In the genomic region with DNA sequence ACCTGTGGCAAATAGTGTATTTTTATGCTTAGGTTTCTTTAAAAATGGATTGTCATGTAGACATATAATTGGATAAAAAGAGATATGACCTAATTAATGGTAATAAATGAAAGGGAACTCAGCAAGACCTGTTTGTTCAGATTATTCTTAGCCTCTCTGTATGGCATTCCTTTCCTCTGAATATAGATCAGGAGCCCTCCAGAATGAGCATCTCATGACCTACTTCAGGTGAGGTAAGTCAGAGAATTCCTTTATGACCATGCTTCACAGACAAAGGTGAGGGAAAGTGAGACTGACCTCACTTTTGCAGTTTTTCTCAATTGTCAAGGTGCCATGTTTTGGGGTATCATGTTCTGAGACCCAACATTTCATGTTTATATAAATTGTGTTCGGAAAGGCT, we compare ENCODE assay signal across 20 cellular contexts.
DNase-seq lines count a peak whose midpoint lies in the region; ATAC-seq, FAIRE-seq and TF ChIP-seq lines count a peak whose summit lies in the region.
"Had no signal": no experiment of that assay in that cellular context is flagged by ENCODE, and none has a peak within 500 bp of the region (broad histone marks: within the 10 kb centered on the region; RNA-seq: fewer than 3 reads in every experiment).

No MANE protein-coding gene starts in this region.

- H2BK5ac ChIP-seq in trophoblast cell (ENCODE audit: low read depth, low read length, poor library complexity) = no peak overlapping the region

- H3K9me3 ChIP-seq in trophoblast cell (ENCODE audit: insufficient read depth, low read depth, low read length) (no peaks in the 10 kb centered on the region), tibial artery (no peaks in the 10 kb centered on the region), right atrium auricular region (no peaks in the 10 kb centered on the region)
- H3K9me3 ChIP-seq: A549, Caco-2, HAP-1 had no signal

- H4K8ac ChIP-seq in trophoblast cell (ENCODE audit: low read depth, low read length) = no peak overlapping the region

- H3K79me2 ChIP-seq in trophoblast cell (ENCODE audit: control insufficient read depth, insufficient read depth, low read length, poor library complexity) = no peaks in the 10 kb centered on the region

- H4K91ac ChIP-seq in trophoblast cell (ENCODE audit: low read depth, low read length) = no peak overlapping the region

- peaks cover 3% of the 10 kb centered on the region for H3K4me1 ChIP-seq in foreskin keratinocyte
- no peaks in the 10 kb centered on the region for H3K4me1 ChIP-seq in trophoblast cell (ENCODE audit: control insufficient read depth in 1 of 2, insufficient read depth in 2 of 2, low read length in 2 of 2)
- no peaks in the 10 kb centered on the region for H3K4me1 ChIP-seq in tibial artery
- H3K4me1 ChIP-seq in right atrium auricular region = no peaks in the 10 kb centered on the region
- H3K4me1 ChIP-seq: A549, Caco-2 had no signal

- intact Hi-C loops in tibial artery (cut with DNase I; ENCODE audit: low total_unique reads) = loop anchor here (5.0 kb wide), 1 partner anchor 1078 kb away; no protein-coding TSS in a partner anchor

- ATAC-seq in foreskin keratinocyte = peak; percentile 93
- ATAC-seq: A549, GM12878, HepG2 had no signal

- no peak overlapping the region for H4K12ac ChIP-seq in trophoblast cell (ENCODE audit: low read depth, low read length)

- no peak overlapping the region for H3K9ac ChIP-seq in trophoblast cell (ENCODE audit: low read length)
- H3K9ac ChIP-seq: GM23248 had no signal

- H3K4ac ChIP-seq in trophoblast cell (ENCODE audit: low read depth, low read length) = no peak overlapping the region

- H2BK12ac ChIP-seq in trophoblast cell (ENCODE audit: low read length) = no peak overlapping the region

- no peak overlapping the region for H3K14ac ChIP-seq in trophoblast cell (ENCODE audit: low read length)

- DNase-seq in DMS53 (lab: John Stamatoyannopoulos, UW) = peak; percentile 13
- no peak for DNase-seq in DMS53 treated with DMSO at 0.1 percent for 48 hours (lab: John Stamatoyannopoulos, UW; ENCODE audit: unreplicated experiment)
- peak; percentile 82 for DNase-seq in bronchial epithelial cell (ENCODE audit: low read depth)
- DNase-seq in foreskin keratinocyte = peak; percentile 86 to 95
- peak; percentile 3 to 39 for DNase-seq in trophoblast cell
- no peak for DNase-seq in tibial artery
- DNase-seq in right atrium auricular region (ENCODE audit: low spot score) = no peak
- no peak for DNase-seq in DMS79 treated with DMSO at 0.1 percent for 48 hours (lab: John Stamatoyannopoulos, UW)
- DNase-seq: AML-193; Caco-2; CD4-positive, alpha-beta T cell; DND-41; EL; GM23248 had no signal

- no peaks in the 10 kb centered on the region for H3K27me3 ChIP-seq in bronchial epithelial cell (ENCODE audit: control insufficient read depth, insufficient read depth, low read length)
- no peaks in the 10 kb centered on the region for H3K27me3 ChIP-seq in foreskin keratinocyte
- no peaks in the 10 kb centered on the region for H3K27me3 ChIP-seq in trophoblast cell (ENCODE audit: insufficient read depth, low read length)
- no peaks in the 10 kb centered on the region for H3K27me3 ChIP-seq in tibial artery
- H3K27me3 ChIP-seq in right atrium auricular region = no peaks in the 10 kb centered on the region

- H3K4me3 ChIP-seq in bronchial epithelial cell (ENCODE audit: low read depth, low read length) = no peak overlapping the region
- no peak overlapping the region for H3K4me3 ChIP-seq in trophoblast cell (ENCODE audit: low read depth, low read length)
- H3K4me3 ChIP-seq in tibial artery = no peak overlapping the region
- no peak overlapping the region for H3K4me3 ChIP-seq in right atrium auricular region
- H3K4me3 ChIP-seq: A549, GM12878, GM23248, HAP-1 had no signal

- H3K23ac ChIP-seq in trophoblast cell (ENCODE audit: low read length) = no peak overlapping the region

- no peak overlapping the region for H3K4me2 ChIP-seq in trophoblast cell (ENCODE audit: low read length)
- H3K4me2 ChIP-seq: A549 had no signal

- H3K79me1 ChIP-seq in trophoblast cell (ENCODE audit: low read length) = no peaks in the 10 kb centered on the region

- no peak overlapping the region for H2AK5ac ChIP-seq in trophoblast cell (ENCODE audit: low read length)

- TF ChIP-seq CTCF in bronchial epithelial cell (IDR thresholded peaks at IDR 0.05; ENCODE audit: insufficient read depth, low read length, severe bottlenecking) = no peak
- TF ChIP-seq CTCF in foreskin keratinocyte (conservative IDR thresholded peaks at IDR 0.05) = no peak
- no peak for TF ChIP-seq CTCF in tibial artery (IDR thresholded peaks at IDR 0.05)
- TF ChIP-seq CTCF in right atrium auricular region (IDR thresholded peaks at IDR 0.05) = no peak

- WGBS in trophoblast cell (ENCODE audit: extremely low coverage, insufficient coverage, insufficient read length) = no CpG with 5 or more reads among the region's 1 CpG

- H3K36me3 ChIP-seq in bronchial epithelial cell (ENCODE audit: control insufficient read depth, insufficient read depth, low read length) (no peaks in the 10 kb centered on the region), trophoblast cell (ENCODE audit: control insufficient read depth in 1 of 2, insufficient read depth in 2 of 2, low read length in 2 of 2) (no peaks in the 10 kb centered on the region), tibial artery (no peaks in the 10 kb centered on the region), right atrium auricular region (no peaks in the 10 kb centered on the region)
- H3K36me3 ChIP-seq: HAP-1 had no signal

- peak overlapping the region; percentile 12 for H3K27ac ChIP-seq in foreskin keratinocyte
- H3K27ac ChIP-seq in trophoblast cell (ENCODE audit: low read depth, low read length) = no peak overlapping the region
- no peak overlapping the region for H3K27ac ChIP-seq in tibial artery
- no peak overlapping the region for H3K27ac ChIP-seq in right atrium auricular region
- H3K27ac ChIP-seq: 22Rv1, A549, C4-2B, GM23248 had no signal

- H3K18ac ChIP-seq in trophoblast cell (ENCODE audit: low read length) = no peak overlapping the region

- FAIRE-seq in bronchial epithelial cell (lab: Jason Lieb, UNC) = no peak
- FAIRE-seq: A549, GM12878, HepG2 had no signal

- no peak overlapping the region for H2BK120ac ChIP-seq in trophoblast cell (ENCODE audit: insufficient read depth, low read length, poor library complexity)

- no peak overlapping the region for H2AFZ ChIP-seq in trophoblast cell (ENCODE audit: insufficient read depth, low read length, poor library complexity)
- H2AFZ ChIP-seq: GM23248 had no signal

Comparison
In these comparisons a context has a peak if more than half of its experiments do, and no peak if none do; other contexts are left out.
1. DNase-seq: peak in DMS53 (single experiment), bronchial epithelial cell (single experiment), foreskin keratinocyte (2 of 2) and trophoblast cell (2 of 2); none in DMS53 treated with DMSO at 0.1 percent for 48 hours (single experiment), tibial artery (0 of 2), right atrium auricular region (single experiment) and DMS79 treated with DMSO at 0.1 percent for 48 hours (single experiment).